ENCODE assay signal across 15 cellular contexts in genomic region chr11:36403661-36404060, GRCh38.
DNase-seq lines count a peak whose midpoint lies in the region; ATAC-seq and TF ChIP-seq lines count a peak whose summit lies in the region.
"Had no signal": no experiment of that assay in that cellular context is flagged by ENCODE, and none has a peak within 500 bp of the region (broad histone marks: within the 10 kb centered on the region; RNA-seq: fewer than 3 reads in every experiment).

No MANE protein-coding gene starts in this region.

- POLR2A ChIA-PET in MCF 10A (lab: Yijun Ruan, JAX), result no interaction called here

- H3K36me3 ChIP-seq in breast epithelium (no peaks in the 10 kb centered on the region), mucosa of descending colon (ENCODE audit: low read depth) (peaks cover 19% of the 10 kb centered on the region)

- H3K4me3 Mint-ChIP-seq in MCF 10A (ENCODE audit: unreplicated experiment), result no peak overlapping the region
- H3K4me3 Mint-ChIP-seq in endothelial cell (ENCODE audit: unreplicated experiment), result peak overlapping the region; percentile 80
- H3K4me3 Mint-ChIP-seq in Calu3 (ENCODE audit: low read depth, unreplicated experiment), result no peak overlapping the region
- H3K4me3 Mint-ChIP-seq: CD4-positive, CD25-positive, alpha-beta regulatory T cell had no signal

- CTCF ChIA-PET in MCF 10A (lab: Yijun Ruan, JAX), result interaction anchor here (0.5 kb wide), 1 partner anchor 89 kb away, joined by 3 read pairs; no protein-coding TSS in a partner anchor
- CTCF ChIA-PET in Calu3 (lab: Charles Lee), result no interaction called here

- no peak overlapping the region for H3K27ac ChIP-seq in breast epithelium

- H3K4me1 ChIP-seq in breast epithelium (no peaks in the 10 kb centered on the region), mucosa of descending colon (ENCODE audit: low read depth) (peaks cover 12% of the 10 kb centered on the region)

- H3K9me3 Mint-ChIP-seq in MCF 10A (ENCODE audit: unreplicated experiment) (no peaks in the 10 kb centered on the region), endothelial cell (ENCODE audit: unreplicated experiment) (no peaks in the 10 kb centered on the region), Calu3 (ENCODE audit: low read depth, unreplicated experiment) (no peaks in the 10 kb centered on the region)
- H3K9me3 Mint-ChIP-seq: CD4-positive, CD25-positive, alpha-beta regulatory T cell had no signal

- peaks cover 58% of the 10 kb centered on the region for H3K36me3 Mint-ChIP-seq in MCF 10A (ENCODE audit: insufficient read depth, unreplicated experiment)
- peaks cover 88% of the 10 kb centered on the region for H3K36me3 Mint-ChIP-seq in endothelial cell (ENCODE audit: low read depth, unreplicated experiment)
- no peaks in the 10 kb centered on the region for H3K36me3 Mint-ChIP-seq in Calu3 (ENCODE audit: insufficient read depth, unreplicated experiment)
- H3K36me3 Mint-ChIP-seq: CD4-positive, CD25-positive, alpha-beta regulatory T cell had no signal

- intact Hi-C loops in MCF 10A (cut with micrococcal nuclease) (no loop called here), breast epithelium (cut with DNase I; ENCODE audit: low total_unique reads) (no loop called here), mucosa of descending colon (cut with DNase I, micrococcal nuclease) (no loop called here), Calu3 (cut with micrococcal nuclease; ENCODE audit: unreplicated experiment) (no loop called here)

- peak overlapping the region; percentile 14 for H3K27ac Mint-ChIP-seq in MCF 10A (ENCODE audit: low read depth, unreplicated experiment)
- no peak overlapping the region for H3K27ac Mint-ChIP-seq in endothelial cell (ENCODE audit: unreplicated experiment)
- H3K27ac Mint-ChIP-seq in Calu3 (ENCODE audit: unreplicated experiment), result no peak overlapping the region
- H3K27ac Mint-ChIP-seq: CD4-positive, CD25-positive, alpha-beta regulatory T cell had no signal

- no peaks in the 10 kb centered on the region for H3K9me3 ChIP-seq in breast epithelium
- no peaks in the 10 kb centered on the region for H3K9me3 ChIP-seq in mucosa of descending colon

- H3K27me3 Mint-ChIP-seq in MCF 10A (ENCODE audit: insufficient read depth, unreplicated experiment) (no peaks in the 10 kb centered on the region), endothelial cell (ENCODE audit: unreplicated experiment) (peaks cover 7% of the 10 kb centered on the region), Calu3 (ENCODE audit: unreplicated experiment) (peaks cover 27% of the 10 kb centered on the region)

- BruUV-seq in MCF 10A (replicated peaks; lab: Mats Ljungman, UMichigan), result no TSS peak
- no TSS peak for BruUV-seq in Calu3 (replicated peaks; lab: Mats Ljungman, UMichigan)

- no peaks in the 10 kb centered on the region for H3K27me3 ChIP-seq in breast epithelium

- H3K4me3 ChIP-seq in breast epithelium (no peak overlapping the region), mucosa of descending colon (no peak overlapping the region)

- no peak for TF ChIP-seq POLR2A in breast epithelium (IDR thresholded peaks at IDR 0.05)

- H3K4me1 Mint-ChIP-seq in MCF 10A (ENCODE audit: insufficient read depth, unreplicated experiment) (no peaks in the 10 kb centered on the region), endothelial cell (ENCODE audit: unreplicated experiment) (peaks cover 57% of the 10 kb centered on the region), Calu3 (ENCODE audit: low read depth, unreplicated experiment) (no peaks in the 10 kb centered on the region)

- no peak for TF ChIP-seq CTCF in MCF 10A (IDR thresholded peaks at IDR 0.05; ENCODE audit: unreplicated experiment)
- no peak for TF ChIP-seq CTCF in breast epithelium (IDR thresholded peaks at IDR 0.05)
- TF ChIP-seq CTCF in endothelial cell (IDR thresholded peaks at IDR 0.05; ENCODE audit: unreplicated experiment), result no peak
- no peak for TF ChIP-seq CTCF in mucosa of descending colon (IDR thresholded peaks at IDR 0.05)
- TF ChIP-seq CTCF in Calu3 (IDR thresholded peaks at IDR 0.05; ENCODE audit: unreplicated experiment), result no peak

- DNase-seq in MCF 10A (ENCODE audit: unreplicated experiment), result no peak
- no peak for DNase-seq in breast epithelium (ENCODE audit: low spot score in 2 of 2)
- no peak for DNase-seq in endothelial cell (ENCODE audit: low spot score)
- no peak for DNase-seq in mucosa of descending colon
- no peak for DNase-seq in middle frontal gyrus (ENCODE audit: extremely low spot score, low spot score)
- DNase-seq in Calu3, result no peak
- DNase-seq: CD4-positive, CD25-positive, alpha-beta regulatory T cell; Karpas-422; NCI-H1105 treated with DMSO at 0.1 percent for 48 hours; NCI-H187; NCI-H446 treated with DMSO at 0.1 percent for 48 hours; NCI-H748 treated with DMSO at 0.1 percent for 48 hours; Right ventricle myocardium superior had no signal

- ATAC-seq in mucosa of descending colon (peak; percentile 71), GM19452 (IDR thresholded peaks at IDR 0.05; ENCODE audit: unreplicated experiment) (no peak)
- ATAC-seq: Panc1 had no signal
